In the genomic region with DNA sequence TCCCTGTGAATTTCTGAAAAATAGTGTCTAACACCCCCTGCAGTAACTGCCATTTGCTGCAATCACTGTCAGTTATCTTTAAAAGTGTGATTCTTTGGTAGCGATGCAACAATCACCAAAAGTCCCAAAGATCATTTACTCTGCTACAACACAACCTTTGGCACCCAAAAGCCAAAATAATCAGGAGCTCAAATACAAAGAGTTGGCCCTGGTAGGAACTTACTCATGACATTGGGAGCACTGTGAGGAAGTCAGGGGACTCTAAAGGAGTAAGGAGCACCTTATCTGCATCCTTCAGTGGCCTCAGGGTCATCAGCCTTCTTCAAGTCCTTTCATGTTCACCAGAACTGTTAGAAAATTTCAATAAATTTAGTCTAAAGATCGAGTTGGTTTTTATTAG, we compare ENCODE assay signal across 25 cellular contexts.
"Had no signal": no experiment of that assay in that cellular context is flagged by ENCODE, and none has a peak within 500 bp of the region (broad histone marks: within the 10 kb centered on the region; RNA-seq: fewer than 3 reads in every experiment).

No MANE protein-coding gene starts in this region.

- FAIRE-seq: colon, endometrium, islet of Langerhans, keratinocyte had no signal

- H3K4me3 ChIP-seq: coronary artery, esophagus squamous epithelium, gastrocnemius medialis, heart right ventricle, left lung, lower lobe of right lung had no signal

- DNase-seq: effector CD8-positive, alpha-beta T cell; effector memory CD8-positive, alpha-beta T cell; endodermal cell; erythroblast; esophagus squamous epithelium; foreskin fibroblast; foreskin melanocyte; gastrocnemius medialis; glutamatergic neuron; head of caudate nucleus; heart right ventricle; hippocampal formation; left cardiac atrium; left lung; left ventricle myocardium superior; lower lobe of right lung; mesenchymal stem cell; midbrain had no signal

- H3K27ac ChIP-seq: coronary artery, epithelial cell of prostate, esophagus squamous epithelium, gastrocnemius medialis, heart right ventricle, left lung, lower lobe of right lung had no signal

- H3K9me3 ChIP-seq: gastrocnemius medialis had no signal

- H3K27me3 ChIP-seq: esophagus squamous epithelium, gastrocnemius medialis, heart right ventricle, left lung had no signal

- H3K36me3 ChIP-seq: esophagus squamous epithelium, gastrocnemius medialis, heart right ventricle, left lung, lower lobe of right lung had no signal

- ATAC-seq: effector memory CD8-positive, alpha-beta T cell; esophagus mucosa; gastrocnemius medialis; heart right ventricle; left cardiac atrium; left lung; left ventricle myocardium superior; lower lobe of right lung had no signal
